ENCODE assay signal across 1 cellular context in genomic region chr5:36740259-36740898, GRCh38.
TF ChIP-seq lines count a peak whose summit lies in the region.

No MANE protein-coding gene starts in this region.

TF ChIP-seq in K562, 482 proteins besides CTCF, POLR2A, EP300 and RAD21 (continued from another document and continues in another):
- TF ChIP-seq SFPQ (IDR thresholded peaks at IDR 0.05; ENCODE audit: low read depth, low read length) (no peak), TAF1 (IDR thresholded peaks at IDR 0.05; ENCODE audit: control insufficient read depth, extremely low read depth, insufficient read depth, low read length, severe bottlenecking) (no peak), KDM5B (IDR thresholded peaks at IDR 0.05; ENCODE audit: insufficient replicate concordance, low read depth, low read length) (no peak), RBM22 (IDR thresholded peaks at IDR 0.05; ENCODE audit: low read depth, low read length, poor library complexity, severe bottlenecking) (no peak), ZNF586 (CRISPR knock-in tag; conservative IDR thresholded peaks at IDR 0.05) (peak; percentile 68; the same call in 1 of the 2 replicates), FOSL1 (tag; conservative IDR thresholded peaks at IDR 0.05) (peak; percentile 31; the same call in 1 of the 2 replicates), ZNF696 (CRISPR knock-in tag; conservative IDR thresholded peaks at IDR 0.05) (no peak), STAG1 (CRISPR knock-in tag; IDR thresholded peaks at IDR 0.05; ENCODE audit: borderline replicate concordance) (no peak), MIER1 (IDR thresholded peaks at IDR 0.05; ENCODE audit: low read depth) (no peak), HNRNPL (IDR thresholded peaks at IDR 0.05; ENCODE audit: low read depth, low read length) (no peak), ZNF668 (CRISPR knock-in tag; IDR thresholded peaks at IDR 0.05) (no peak), ZNF764 (CRISPR knock-in tag; IDR thresholded peaks at IDR 0.05; ENCODE audit: low read depth) (no peak), PML (IDR thresholded peaks at IDR 0.05; ENCODE audit: low read length) (no peak; the same call in 1 of the 2 replicates), RBM34 (IDR thresholded peaks at IDR 0.05; ENCODE audit: borderline replicate concordance, insufficient read depth, low read length) (no peak), ARID3A (IDR thresholded peaks at IDR 0.05; ENCODE audit: borderline replicate concordance, low read depth, low read length) (no peak), ZNF695 (CRISPR knock-in tag; IDR thresholded peaks at IDR 0.05) (peak; percentile 69; the same call in 1 of the 2 replicates), ILK (tag; IDR thresholded peaks at IDR 0.05; ENCODE audit: borderline replicate concordance, low read depth) (no peak), SRSF1 (IDR thresholded peaks at IDR 0.05; ENCODE audit: low read depth, low read length) (no peak), KLF6 (CRISPR knock-in tag; IDR thresholded peaks at IDR 0.05; ENCODE audit: borderline replicate concordance) (no peak), DPF2 (IDR thresholded peaks at IDR 0.05) (0 out of 2 replicates have a peak, but pooled peaks have one; percentile 21), PREB (CRISPR knock-in tag; IDR thresholded peaks at IDR 0.05) (no peak), JUNB (CRISPR knock-in tag; conservative IDR thresholded peaks at IDR 0.05) (no peak), SLC30A9 (CRISPR knock-in tag; IDR thresholded peaks at IDR 0.05) (no peak), PHB (CRISPR knock-in tag; IDR thresholded peaks at IDR 0.05) (no peak), SREBF2 (CRISPR knock-in tag; IDR thresholded peaks at IDR 0.05) (no peak), BHLHE40 (IDR thresholded peaks at IDR 0.05; ENCODE audit: low read length) (no peak), NONO (IDR thresholded peaks at IDR 0.05; ENCODE audit: low read depth in 2 of 2, low read length in 1 of 2) (no peak), MNT (conservative IDR thresholded peaks at IDR 0.05) (no peak), MGA (IDR thresholded peaks at IDR 0.05) (0 out of 2 replicates have a peak, but pooled peaks have one; percentile 53), ZNF79 (CRISPR knock-in tag; IDR thresholded peaks at IDR 0.05; ENCODE audit: low read depth) (no peak), NFIX (CRISPR knock-in tag; IDR thresholded peaks at IDR 0.05; ENCODE audit: low read depth) (no peak), CBX2 (IDR thresholded peaks at IDR 0.05; ENCODE audit: insufficient read depth, low read length, poor library complexity, severe bottlenecking) (no peak), HCFC1 (IDR thresholded peaks at IDR 0.05; ENCODE audit: low read depth, low read length) (no peak), ZNF282 (CRISPR knock-in tag; IDR thresholded peaks at IDR 0.05) (no peak), RB1 (IDR thresholded peaks at IDR 0.05; ENCODE audit: low read depth) (no peak), TCF7L2 (IDR thresholded peaks at IDR 0.05; ENCODE audit: low read depth, low read length) (no peak), ZBTB26 (CRISPR knock-in tag; IDR thresholded peaks at IDR 0.05) (0 out of 2 replicates have a peak, but pooled peaks have one; percentile 7), ELF2 (CRISPR knock-in tag; IDR thresholded peaks at IDR 0.05) (no peak), ZNF395 (CRISPR knock-in tag; IDR thresholded peaks at IDR 0.05) (0 out of 2 replicates have a peak, but pooled peaks have one; percentile 46), ESRRA (IDR thresholded peaks at IDR 0.05; ENCODE audit: borderline replicate concordance, low read depth) (no peak)
